1 cellular context compared by ENCODE assay signal in genomic region chr1:114670083-114671010, GRCh38.
A peak's percentile ranks its signal among the peaks of the same experiment; 100 is the strongest.
TF ChIP-seq lines count a peak whose summit lies in the region.

No MANE protein-coding gene starts in this region.

TF ChIP-seq in HCT116, 20 proteins besides CTCF, POLR2A, EP300 and RAD21 (continued from another document):
- TF ChIP-seq MAX (IDR thresholded peaks at IDR 0.05) = peak; percentile 68
- no peak for TF ChIP-seq EGR1 (IDR thresholded peaks at IDR 0.05; ENCODE audit: low read depth)
- no peak for TF ChIP-seq EZH2 (IDR thresholded peaks at IDR 0.05)
- TF ChIP-seq TCF7L2 (IDR thresholded peaks at IDR 0.05; ENCODE audit: borderline replicate concordance, extremely low read depth, insufficient read depth, insufficient read length) = no peak
- TF ChIP-seq ZFX (IDR thresholded peaks at IDR 0.05) = no peak
- TF ChIP-seq JUND (IDR thresholded peaks at IDR 0.05) = no peak
- no peak for TF ChIP-seq YY1 (IDR thresholded peaks at IDR 0.05; ENCODE audit: extremely low read depth, insufficient replicate concordance, low read depth, low read length)
- no peak for TF ChIP-seq SRF (IDR thresholded peaks at IDR 0.05; ENCODE audit: low read depth)
- TF ChIP-seq ELF1 (IDR thresholded peaks at IDR 0.05; ENCODE audit: borderline replicate concordance, low read depth) = no peak
